Comparison of ENCODE assay signal across 8 cellular contexts in the genomic region with DNA sequence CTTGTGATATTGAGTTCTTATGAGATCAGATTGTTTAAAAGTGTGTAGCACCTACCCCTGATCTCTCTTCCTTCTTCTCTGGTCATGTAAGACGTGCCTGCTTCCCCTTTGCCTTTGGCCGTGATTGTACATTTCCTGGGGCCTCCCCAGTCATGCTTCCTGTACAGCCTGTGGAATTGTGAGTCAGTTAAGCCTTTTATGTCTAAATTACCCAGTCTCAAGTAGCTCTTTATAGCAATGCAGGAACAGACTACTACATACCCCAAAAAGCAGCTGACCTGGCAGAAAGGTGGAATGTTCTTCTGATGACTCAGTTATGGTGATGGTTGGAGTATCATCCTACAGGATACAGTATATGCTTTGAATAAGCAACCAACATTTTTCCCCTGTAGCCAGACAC. TPM values are rescaled to one million over a fixed set of nuclear protein-coding genes. Genes with fewer than 3 reads are reported as not detected.
DNase-seq lines count a peak whose midpoint lies in the region; ATAC-seq and TF ChIP-seq lines count a peak whose summit lies in the region.

No MANE protein-coding gene starts in this region.

- H3K27me3 ChIP-seq in BLaER1: no peaks in the 10 kb centered on the region
- no peaks in the 10 kb centered on the region for H3K27me3 ChIP-seq in lower lobe of right lung (ENCODE audit: low read depth)

- H3K27ac ChIP-seq in BLaER1: no peak overlapping the region
- H3K27ac ChIP-seq in lower lobe of right lung: peak overlapping the region; percentile 36

- ATAC-seq in lower lobe of right lung (peak; percentile 74 to 77), HG03342 (IDR thresholded peaks at IDR 0.05; ENCODE audit: unreplicated experiment) (no peak), GM18873 (IDR thresholded peaks at IDR 0.05; ENCODE audit: low FRiP score, unreplicated experiment) (no peak), GM21381 (IDR thresholded peaks at IDR 0.05; ENCODE audit: unreplicated experiment) (no peak)

- no peaks in the 10 kb centered on the region for H4K20me1 ChIP-seq in BLaER1

- 0 out of 2 replicates have a peak overlapping the region, but pooled peaks have one; percentile 5 for H3K4me2 ChIP-seq in BLaER1

- intact Hi-C loops in lower lobe of right lung (cut with DNase I) (no loop called here), posterior cingulate gyrus (cut with DNase I) (no loop called here)

- no peak overlapping the region for H3K4me3 ChIP-seq in BLaER1
- no peak overlapping the region for H3K4me3 ChIP-seq in lower lobe of right lung

- peaks cover 31% of the 10 kb centered on the region for H3K36me3 ChIP-seq in BLaER1
- H3K36me3 ChIP-seq in lower lobe of right lung: peaks cover 10% of the 10 kb centered on the region

- TF ChIP-seq CTCF in lower lobe of right lung (IDR thresholded peaks at IDR 0.05): no peak

- no peak overlapping the region for H3K9ac ChIP-seq in BLaER1

- H3K9me3 ChIP-seq in BLaER1: 0 out of 2 replicates have a peak, but pooled peaks cover 4% of the 10 kb centered on the region
- no peaks in the 10 kb centered on the region for H3K9me3 ChIP-seq in lower lobe of right lung

- in situ Hi-C loops in KBM-7 (cut with MboI; ENCODE audit: low pct_unique_long_range_greater_than_20kb, low sequenced_read_pairs): no loop called here

- peak; percentile 77 for DNase-seq in KBM-7
- peak; percentile 76 for DNase-seq in amniotic epithelial cell (ENCODE audit: low read depth)
- DNase-seq in lower lobe of right lung: no peak
- DNase-seq in posterior cingulate gyrus: no peak

- H3K4me1 ChIP-seq in BLaER1: peaks cover 10% of the 10 kb centered on the region
- H3K4me1 ChIP-seq in lower lobe of right lung: no peaks in the 10 kb centered on the region

RNA-seq across cellular contexts. Expression of a gene that starts 11.4 kb away (rescaled TPM):
- total RNA-seq in lower lobe of right lung: 17.1 TPM

Comparison
In these comparisons a context has a peak if more than half of its experiments do, and no peak if none do; other contexts are left out.
1. DNase-seq: peak in KBM-7 (single experiment) and amniotic epithelial cell (single experiment); none in lower lobe of right lung (single experiment) and posterior cingulate gyrus (0 of 10).
2. ATAC-seq: peak in lower lobe of right lung (2 of 2); none in HG03342 (single experiment), GM18873 (single experiment) and GM21381 (single experiment).